Comparison of ENCODE assay signal across 1 cellular context in the genomic region with DNA sequence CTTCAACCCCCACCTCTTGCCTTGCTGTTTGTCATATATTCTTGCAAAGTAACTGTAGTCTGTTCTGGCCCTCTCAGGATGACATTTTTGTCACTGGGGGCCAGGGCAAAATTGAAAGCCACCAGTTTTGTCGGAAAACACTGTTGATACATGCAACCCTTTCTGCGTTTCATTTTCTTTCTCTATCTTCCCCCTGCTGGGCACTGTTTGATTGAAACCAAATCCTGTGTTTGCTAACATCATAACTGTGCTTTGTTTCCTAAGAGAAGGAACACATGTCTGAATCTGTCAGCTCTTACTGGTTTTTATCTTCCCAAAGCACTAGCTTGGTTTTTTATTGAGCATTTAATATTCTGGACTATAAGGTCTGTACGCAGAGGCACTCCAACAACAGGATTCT.
A peak's percentile ranks its signal among the peaks of the same experiment; 100 is the strongest.
TF ChIP-seq lines count a peak whose summit lies in the region.

No MANE protein-coding gene starts in this region.

TF ChIP-seq in HepG2, 621 proteins besides CTCF, POLR2A, EP300 and RAD21 (continued from another document and continues in another):
- TF ChIP-seq ZNF543 (CRISPR knock-in tag; IDR thresholded peaks at IDR 0.05): no peak
- no peak for TF ChIP-seq CEBPB (IDR thresholded peaks at IDR 0.05; ENCODE audit: borderline replicate concordance, low read depth, low read length)
- no peak for TF ChIP-seq SOX13 (IDR thresholded peaks at IDR 0.05)
- TF ChIP-seq SOX13 (CRISPR knock-in tag; conservative IDR thresholded peaks at IDR 0.05 in 1 of 2, IDR thresholded peaks at IDR 0.05 in 1 of 2): peak in 1 of 2 experiments; percentile 13; a peak in 1 of 4 replicates
- TF ChIP-seq, protein P1, sequence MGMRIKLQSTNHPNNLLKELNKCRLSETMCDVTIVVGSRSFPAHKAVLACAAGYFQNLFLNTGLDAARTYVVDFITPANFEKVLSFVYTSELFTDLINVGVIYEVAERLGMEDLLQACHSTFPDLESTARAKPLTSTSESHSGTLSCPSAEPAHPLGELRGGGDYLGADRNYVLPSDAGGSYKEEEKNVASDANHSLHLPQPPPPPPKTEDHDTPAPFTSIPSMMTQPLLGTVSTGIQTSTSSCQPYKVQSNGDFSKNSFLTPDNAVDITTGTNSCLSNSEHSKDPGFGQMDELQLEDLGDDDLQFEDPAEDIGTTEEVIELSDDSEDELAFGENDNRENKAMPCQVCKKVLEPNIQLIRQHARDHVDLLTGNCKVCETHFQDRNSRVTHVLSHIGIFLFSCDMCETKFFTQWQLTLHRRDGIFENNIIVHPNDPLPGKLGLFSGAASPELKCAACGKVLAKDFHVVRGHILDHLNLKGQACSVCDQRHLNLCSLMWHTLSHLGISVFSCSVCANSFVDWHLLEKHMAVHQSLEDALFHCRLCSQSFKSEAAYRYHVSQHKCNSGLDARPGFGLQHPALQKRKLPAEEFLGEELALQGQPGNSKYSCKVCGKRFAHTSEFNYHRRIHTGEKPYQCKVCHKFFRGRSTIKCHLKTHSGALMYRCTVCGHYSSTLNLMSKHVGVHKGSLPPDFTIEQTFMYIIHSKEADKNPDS (CRISPR knock-in tag; IDR thresholded peaks at IDR 0.05): no peak
- no peak for TF ChIP-seq SMAD1 (CRISPR knock-in tag; IDR thresholded peaks at IDR 0.05; ENCODE audit: borderline replicate concordance, low read depth)
- no peak for TF ChIP-seq FOXA1 (IDR thresholded peaks at IDR 0.05)
- TF ChIP-seq FOXA1 (CRISPR knock-in tag; IDR thresholded peaks at IDR 0.05): 0 out of 2 replicates have a peak, but pooled peaks have one; percentile 21
- TF ChIP-seq ZNF329 (CRISPR knock-in tag; IDR thresholded peaks at IDR 0.05; ENCODE audit: low read depth): no peak
- TF ChIP-seq NCOR1 (IDR thresholded peaks at IDR 0.05; ENCODE audit: borderline replicate concordance, low read length): no peak
- TF ChIP-seq, protein P2, sequence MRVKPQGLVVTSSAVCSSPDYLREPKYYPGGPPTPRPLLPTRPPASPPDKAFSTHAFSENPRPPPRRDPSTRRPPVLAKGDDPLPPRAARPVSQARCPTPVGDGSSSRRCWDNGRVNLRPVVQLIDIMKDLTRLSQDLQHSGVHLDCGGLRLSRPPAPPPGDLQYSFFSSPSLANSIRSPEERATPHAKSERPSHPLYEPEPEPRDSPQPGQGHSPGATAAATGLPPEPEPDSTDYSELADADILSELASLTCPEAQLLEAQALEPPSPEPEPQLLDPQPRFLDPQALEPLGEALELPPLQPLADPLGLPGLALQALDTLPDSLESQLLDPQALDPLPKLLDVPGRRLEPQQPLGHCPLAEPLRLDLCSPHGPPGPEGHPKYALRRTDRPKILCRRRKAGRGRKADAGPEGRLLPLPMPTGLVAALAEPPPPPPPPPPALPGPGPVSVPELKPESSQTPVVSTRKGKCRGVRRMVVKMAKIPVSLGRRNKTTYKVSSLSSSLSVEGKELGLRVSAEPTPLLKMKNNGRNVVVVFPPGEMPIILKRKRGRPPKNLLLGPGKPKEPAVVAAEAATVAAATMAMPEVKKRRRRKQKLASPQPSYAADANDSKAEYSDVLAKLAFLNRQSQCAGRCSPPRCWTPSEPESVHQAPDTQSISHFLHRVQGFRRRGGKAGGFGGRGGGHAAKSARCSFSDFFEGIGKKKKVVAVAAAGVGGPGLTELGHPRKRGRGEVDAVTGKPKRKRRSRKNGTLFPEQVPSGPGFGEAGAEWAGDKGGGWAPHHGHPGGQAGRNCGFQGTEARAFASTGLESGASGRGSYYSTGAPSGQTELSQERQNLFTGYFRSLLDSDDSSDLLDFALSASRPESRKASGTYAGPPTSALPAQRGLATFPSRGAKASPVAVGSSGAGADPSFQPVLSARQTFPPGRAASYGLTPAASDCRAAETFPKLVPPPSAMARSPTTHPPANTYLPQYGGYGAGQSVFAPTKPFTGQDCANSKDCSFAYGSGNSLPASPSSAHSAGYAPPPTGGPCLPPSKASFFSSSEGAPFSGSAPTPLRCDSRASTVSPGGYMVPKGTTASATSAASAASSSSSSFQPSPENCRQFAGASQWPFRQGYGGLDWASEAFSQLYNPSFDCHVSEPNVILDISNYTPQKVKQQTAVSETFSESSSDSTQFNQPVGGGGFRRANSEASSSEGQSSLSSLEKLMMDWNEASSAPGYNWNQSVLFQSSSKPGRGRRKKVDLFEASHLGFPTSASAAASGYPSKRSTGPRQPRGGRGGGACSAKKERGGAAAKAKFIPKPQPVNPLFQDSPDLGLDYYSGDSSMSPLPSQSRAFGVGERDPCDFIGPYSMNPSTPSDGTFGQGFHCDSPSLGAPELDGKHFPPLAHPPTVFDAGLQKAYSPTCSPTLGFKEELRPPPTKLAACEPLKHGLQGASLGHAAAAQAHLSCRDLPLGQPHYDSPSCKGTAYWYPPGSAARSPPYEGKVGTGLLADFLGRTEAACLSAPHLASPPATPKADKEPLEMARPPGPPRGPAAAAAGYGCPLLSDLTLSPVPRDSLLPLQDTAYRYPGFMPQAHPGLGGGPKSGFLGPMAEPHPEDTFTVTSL (CRISPR knock-in tag; IDR thresholded peaks at IDR 0.05; ENCODE audit: borderline replicate concordance): no peak
- TF ChIP-seq, protein P3, sequence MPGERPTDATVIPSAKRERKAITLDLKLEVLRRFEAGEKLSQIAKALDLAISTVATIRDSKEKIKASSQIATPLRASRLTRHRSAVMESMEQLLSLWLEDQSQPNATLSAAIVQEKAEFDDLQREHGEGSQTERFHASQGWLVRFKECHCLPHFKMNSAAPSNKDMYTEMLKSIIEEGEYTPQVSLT (CRISPR knock-in tag; IDR thresholded peaks at IDR 0.05; ENCODE audit: borderline replicate concordance, low read depth): no peak
- no peak for TF ChIP-seq IKZF4 (CRISPR knock-in tag; IDR thresholded peaks at IDR 0.05; ENCODE audit: borderline replicate concordance, low read depth, not compliant biosample characterization)
- no peak for TF ChIP-seq MYC (CRISPR knock-in tag; IDR thresholded peaks at IDR 0.05; ENCODE audit: borderline replicate concordance)
- TF ChIP-seq, protein P4, sequence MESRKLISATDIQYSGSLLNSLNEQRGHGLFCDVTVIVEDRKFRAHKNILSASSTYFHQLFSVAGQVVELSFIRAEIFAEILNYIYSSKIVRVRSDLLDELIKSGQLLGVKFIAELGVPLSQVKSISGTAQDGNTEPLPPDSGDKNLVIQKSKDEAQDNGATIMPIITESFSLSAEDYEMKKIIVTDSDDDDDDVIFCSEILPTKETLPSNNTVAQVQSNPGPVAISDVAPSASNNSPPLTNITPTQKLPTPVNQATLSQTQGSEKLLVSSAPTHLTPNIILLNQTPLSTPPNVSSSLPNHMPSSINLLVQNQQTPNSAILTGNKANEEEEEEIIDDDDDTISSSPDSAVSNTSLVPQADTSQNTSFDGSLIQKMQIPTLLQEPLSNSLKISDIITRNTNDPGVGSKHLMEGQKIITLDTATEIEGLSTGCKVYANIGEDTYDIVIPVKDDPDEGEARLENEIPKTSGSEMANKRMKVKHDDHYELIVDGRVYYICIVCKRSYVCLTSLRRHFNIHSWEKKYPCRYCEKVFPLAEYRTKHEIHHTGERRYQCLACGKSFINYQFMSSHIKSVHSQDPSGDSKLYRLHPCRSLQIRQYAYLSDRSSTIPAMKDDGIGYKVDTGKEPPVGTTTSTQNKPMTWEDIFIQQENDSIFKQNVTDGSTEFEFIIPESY (CRISPR knock-in tag; IDR thresholded peaks at IDR 0.05): no peak
- peak; percentile 41; the same call in 1 of the 2 replicates for TF ChIP-seq MED1 (CRISPR knock-in tag; IDR thresholded peaks at IDR 0.05)
- TF ChIP-seq ZNF782 (CRISPR knock-in tag; IDR thresholded peaks at IDR 0.05; ENCODE audit: borderline replicate concordance): no peak
- TF ChIP-seq REXO4 (CRISPR knock-in tag; IDR thresholded peaks at IDR 0.05; ENCODE audit: borderline replicate concordance): no peak
- TF ChIP-seq ZNF292 (CRISPR knock-in tag; IDR thresholded peaks at IDR 0.05; ENCODE audit: borderline replicate concordance, low read depth): no peak
- no peak for TF ChIP-seq ZNF18 (CRISPR knock-in tag; IDR thresholded peaks at IDR 0.05; ENCODE audit: insufficient replicate concordance)
- TF ChIP-seq, protein P5, sequence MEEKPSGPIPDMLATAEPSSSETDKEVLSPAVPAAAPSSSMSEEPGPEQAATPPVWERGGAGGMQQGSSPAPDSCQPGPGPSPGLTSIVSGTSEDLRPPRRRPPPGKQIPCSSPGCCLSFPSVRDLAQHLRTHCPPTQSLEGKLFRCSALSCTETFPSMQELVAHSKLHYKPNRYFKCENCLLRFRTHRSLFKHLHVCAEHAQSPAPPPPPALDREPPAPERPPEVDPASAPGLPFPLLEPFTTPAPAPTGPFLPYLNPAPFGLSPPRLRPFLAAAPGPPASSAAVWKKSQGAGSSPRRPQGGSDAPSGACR (CRISPR knock-in tag; IDR thresholded peaks at IDR 0.05): no peak
- TF ChIP-seq ZNF350 (CRISPR knock-in tag; IDR thresholded peaks at IDR 0.05; ENCODE audit: borderline replicate concordance, low read depth): no peak
- no peak for TF ChIP-seq ZNF775 (CRISPR knock-in tag; IDR thresholded peaks at IDR 0.05; ENCODE audit: borderline replicate concordance)
- peak; percentile 84 for TF ChIP-seq STAG1 (CRISPR knock-in tag; IDR thresholded peaks at IDR 0.05)
- no peak for TF ChIP-seq ZNF574 (CRISPR knock-in tag; IDR thresholded peaks at IDR 0.05)
- no peak for TF ChIP-seq KDM6A (CRISPR knock-in tag; IDR thresholded peaks at IDR 0.05; ENCODE audit: low read depth)
- TF ChIP-seq LCORL (IDR thresholded peaks at IDR 0.05): no peak
- 0 out of 2 replicates have a peak, but pooled peaks have one; percentile 20 for TF ChIP-seq LCORL (CRISPR knock-in tag; IDR thresholded peaks at IDR 0.05)
- TF ChIP-seq TGIF2 (CRISPR knock-in tag; IDR thresholded peaks at IDR 0.05): no peak
- no peak for TF ChIP-seq IKZF1 (IDR thresholded peaks at IDR 0.05)
- TF ChIP-seq ZBTB26 (CRISPR knock-in tag; IDR thresholded peaks at IDR 0.05; ENCODE audit: borderline replicate concordance): no peak
- TF ChIP-seq NR2C2 (CRISPR knock-in tag; IDR thresholded peaks at IDR 0.05; ENCODE audit: borderline replicate concordance): no peak
- TF ChIP-seq ZNF20 (CRISPR knock-in tag; IDR thresholded peaks at IDR 0.05): no peak
- TF ChIP-seq RXRB (CRISPR knock-in tag; IDR thresholded peaks at IDR 0.05; ENCODE audit: borderline replicate concordance): peak; percentile 9; the same call in 1 of the 2 replicates
- 0 out of 2 replicates have a peak, but pooled peaks have one; percentile 40 for TF ChIP-seq SIX1 (CRISPR knock-in tag; IDR thresholded peaks at IDR 0.05; ENCODE audit: borderline replicate concordance)
- TF ChIP-seq CEBPG (CRISPR knock-in tag; IDR thresholded peaks at IDR 0.05): 0 out of 2 replicates have a peak, but pooled peaks have one; percentile 31
- no peak for TF ChIP-seq TMF1 (CRISPR knock-in tag; IDR thresholded peaks at IDR 0.05; ENCODE audit: low read depth)
- TF ChIP-seq HMG20A (CRISPR knock-in tag; IDR thresholded peaks at IDR 0.05; ENCODE audit: borderline replicate concordance): peak; percentile 25; the same call in 1 of the 2 replicates
- TF ChIP-seq NCOA5 (CRISPR knock-in tag; IDR thresholded peaks at IDR 0.05): no peak
- peak; percentile 59; the same call in 1 of the 2 replicates for TF ChIP-seq ZNF124 (CRISPR knock-in tag; IDR thresholded peaks at IDR 0.05)
- TF ChIP-seq TAF1 (CRISPR knock-in tag; IDR thresholded peaks at IDR 0.05): no peak
- peak; percentile 57; the same call in 1 of the 2 replicates for TF ChIP-seq SMC3 (IDR thresholded peaks at IDR 0.05; ENCODE audit: low read length)
- no peak for TF ChIP-seq SKIL (CRISPR knock-in tag; IDR thresholded peaks at IDR 0.05; ENCODE audit: borderline replicate concordance)
- TF ChIP-seq TBX3 (IDR thresholded peaks at IDR 0.05; ENCODE audit: borderline replicate concordance): no peak
